ENCODE assay signal across 8 cellular contexts in the genomic region with DNA sequence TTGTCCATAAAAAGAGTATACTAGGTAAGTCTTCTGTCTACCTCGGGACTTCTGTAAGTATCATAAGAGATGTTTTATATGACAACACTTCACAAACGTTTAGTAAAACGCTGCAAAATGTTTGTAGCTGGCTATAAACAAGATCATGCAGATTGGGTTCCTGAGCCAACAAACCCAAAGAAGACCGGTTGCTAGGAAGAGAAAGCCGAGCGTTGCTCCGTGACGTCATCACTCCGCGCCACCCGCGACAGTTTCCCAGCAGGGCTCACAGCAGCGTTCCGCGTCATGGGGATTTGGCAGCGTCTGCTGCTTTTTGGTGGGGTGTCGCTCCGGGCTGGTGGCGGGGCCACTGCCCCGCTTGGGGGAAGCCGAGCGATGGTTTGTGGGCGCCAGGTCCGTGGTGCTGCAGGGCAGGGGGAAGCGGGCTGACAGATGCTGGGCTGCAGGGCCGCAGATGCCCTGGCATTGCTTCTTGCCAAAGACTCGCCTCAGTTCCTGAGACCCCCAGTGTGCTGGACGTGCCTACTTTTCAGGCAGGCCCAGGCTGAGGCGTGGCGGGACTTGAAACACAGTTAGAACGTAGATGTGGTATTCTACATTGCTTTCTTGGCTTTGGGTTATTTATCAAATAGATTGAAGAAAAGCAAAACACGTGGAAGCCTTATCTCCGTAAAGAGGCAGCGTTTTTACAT. TPM values are rescaled to one million over a fixed set of nuclear protein-coding genes. Genes with fewer than 3 reads are reported as not detected.
DNase-seq lines count a peak whose midpoint lies in the region; ATAC-seq, FAIRE-seq and TF ChIP-seq lines count a peak whose summit lies in the region.

A gene with protein sequence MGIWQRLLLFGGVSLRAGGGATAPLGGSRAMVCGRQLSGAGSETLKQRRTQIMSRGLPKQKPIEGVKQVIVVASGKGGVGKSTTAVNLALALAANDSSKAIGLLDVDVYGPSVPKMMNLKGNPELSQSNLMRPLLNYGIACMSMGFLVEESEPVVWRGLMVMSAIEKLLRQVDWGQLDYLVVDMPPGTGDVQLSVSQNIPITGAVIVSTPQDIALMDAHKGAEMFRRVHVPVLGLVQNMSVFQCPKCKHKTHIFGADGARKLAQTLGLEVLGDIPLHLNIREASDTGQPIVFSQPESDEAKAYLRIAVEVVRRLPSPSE (plus strand): TSS at position 250 of the 692 bp plus-strand sequence. CDS start 36 bp downstream, at position 286.

- H3K23me2 ChIP-seq in H1 (ENCODE audit: low read depth, low read length) = no peaks in the 10 kb centered on the region

- peak within 1 kb of the TSS; percentile 32 for H3K56ac ChIP-seq in H1 (replicated peaks; ENCODE audit: insufficient read length, low read depth, low read length)

- TF ChIP-seq CTCF in H1 (IDR thresholded peaks at IDR 0.05; ENCODE audit: control extremely low read depth in 1 of 3, insufficient read depth in 1 of 3, low read depth in 1 of 3, low read length in 3 of 3) = no peak

- H3K9ac ChIP-seq in H1 (replicated peaks in 1 of 4; ENCODE audit: extremely low read depth in 1 of 4, low read depth in 3 of 4, low read length in 3 of 4) (peak within 1 kb of the TSS in 3 of 4 experiments; percentile 13 to 71 (median 68); a peak in 5 of 7 replicates), mesenchymal stem cell (ENCODE audit: low read length) (peak within 1 kb of the TSS; percentile 98)

- no peak within 1 kb of the TSS for H4K91ac ChIP-seq in H1 (replicated peaks; ENCODE audit: insufficient read length, low read length)
- H4K91ac ChIP-seq in mesenchymal stem cell (ENCODE audit: low read length) = peak within 1 kb of the TSS; percentile 77

- peak within 1 kb of the TSS; percentile 82 for H3K4me3 ChIP-seq in CD8-positive, alpha-beta memory T cell (ENCODE audit: low read length)
- H3K4me3 ChIP-seq in H1 (ENCODE audit: extremely low read depth in 1 of 4, insufficient read depth in 2 of 4, low read depth in 3 of 4, low read length in 4 of 4) (peak within 1 kb of the TSS; percentile 55 to 72 (median 68)), mesenchymal stem cell (ENCODE audit: insufficient read depth in 1 of 2, low read depth in 1 of 2, low read length in 2 of 2) (peak within 1 kb of the TSS; percentile 91 to 98)

- H3K79me2 ChIP-seq in H1 (ENCODE audit: control insufficient read depth in 1 of 2, insufficient read depth in 2 of 2, low read length in 2 of 2) = no peaks in the 10 kb centered on the region

- no peak for TF ChIP-seq EP300 in H1 (IDR thresholded peaks at IDR 0.05; ENCODE audit: borderline replicate concordance in 1 of 2, low read depth in 2 of 2, low read length in 2 of 2)

- peak within 1 kb of the TSS; percentile 93 to 97 (median 96) for H3K4me3 Mint-ChIP-seq in CD8-positive, alpha-beta memory T cell

- H3K27me3 ChIP-seq in CD8-positive, alpha-beta memory T cell (ENCODE audit: insufficient read depth, low read length, poor library complexity, severe bottlenecking) = no peaks in the 10 kb centered on the region
- H3K27me3 ChIP-seq in H1 (replicated peaks in 1 of 4; ENCODE audit: control insufficient read depth in 3 of 4, extremely low read depth in 1 of 4, insufficient read depth in 3 of 4, low read length in 3 of 4) = no peaks in the 10 kb centered on the region
- peaks cover 0 to 4% of the 10 kb centered on the region in 2 experiments for H3K27me3 ChIP-seq in mesenchymal stem cell (ENCODE audit: control insufficient read depth in 1 of 2, insufficient read depth in 1 of 2, low read length in 2 of 2)

- peaks cover 23 to 36% (median 31%) of the 10 kb centered on the region in 3 donors for H3K4me1 Mint-ChIP-seq in CD8-positive, alpha-beta memory T cell

- no peaks in the 10 kb centered on the region for H3K36me3 ChIP-seq in CD8-positive, alpha-beta memory T cell (ENCODE audit: insufficient read depth, low read length)
- no peaks in the 10 kb centered on the region for H3K36me3 ChIP-seq in H1 (ENCODE audit: control insufficient read depth in 2 of 4, insufficient read depth in 4 of 4, low read length in 3 of 4)
- no peaks in the 10 kb centered on the region for H3K36me3 ChIP-seq in mesenchymal stem cell (ENCODE audit: control insufficient read depth in 1 of 2, insufficient read depth in 2 of 2, low read depth in 1 of 2, low read length in 2 of 2)

- H4K8ac ChIP-seq in H1 (ENCODE audit: extremely low read depth, insufficient read depth, low read length) = peak within 1 kb of the TSS; percentile 87; the same call in 1 of the 2 replicates
- peak within 1 kb of the TSS; percentile 98 for H4K8ac ChIP-seq in mesenchymal stem cell (ENCODE audit: low read length)

- H3K4me2 ChIP-seq in H1 (ENCODE audit: insufficient read depth in 1 of 2, low read depth in 2 of 2, low read length in 2 of 2) (peak within 1 kb of the TSS; percentile 60 to 73), mesenchymal stem cell (ENCODE audit: low read length, poor library complexity, severe bottlenecking) (peak within 1 kb of the TSS; percentile 91)

- CTCF ChIA-PET in CD8-positive, alpha-beta memory T cell (lab: Charles Lee) = no interaction called here
- CTCF ChIA-PET in H1 (lab: Charles Lee; ENCODE audit: partially characterized antibody) = interaction anchor here (1.4 kb wide), 1 partner anchor 697 kb away, joined by 3 read pairs; no protein-coding TSS in a partner anchor

- H2BK15ac ChIP-seq in H1 (ENCODE audit: low read length) (no peak within 1 kb of the TSS), mesenchymal stem cell (ENCODE audit: low read depth, poor library complexity, severe bottlenecking) (peak within 1 kb of the TSS; percentile 89)

- H3K79me1 ChIP-seq in H1 (ENCODE audit: low read depth, low read length) (no peaks in the 10 kb centered on the region), mesenchymal stem cell (replicated peaks; ENCODE audit: low read length, poor library complexity, severe bottlenecking) (peaks cover 2% of the 10 kb centered on the region)

- H3K23ac ChIP-seq in H1 (ENCODE audit: insufficient read length) = no peak within 1 kb of the TSS
- H3K23ac ChIP-seq in mesenchymal stem cell (ENCODE audit: low read length in 2 of 2) = peak within 1 kb of the TSS; percentile 46 to 51

- H3K18ac ChIP-seq in H1 (ENCODE audit: extremely low read depth, low read length) (0 out of 2 replicates have a peak within 1 kb of the TSS, but pooled peaks have one; percentile 61), mesenchymal stem cell (ENCODE audit: low read depth in 1 of 2, low read length in 2 of 2) (peak within 1 kb of the TSS; percentile 98)

- peak within 1 kb of the TSS; percentile 94 to 99 (median 98) for H3K27ac Mint-ChIP-seq in CD8-positive, alpha-beta memory T cell

- POLR2A ChIA-PET in CD8-positive, alpha-beta memory T cell (lab: Charles Lee) = no interaction called here
- POLR2A ChIA-PET in H1 (lab: Charles Lee; ENCODE audit: partially characterized antibody) = interaction anchor here (0.6 to 0.8 kb wide), 2 partner anchors 10 to 321 kb away, joined by 3 to 4 read pairs; no protein-coding TSS in a partner anchor

- DNase-seq in CD8-positive, alpha-beta memory T cell = peak; percentile 97 to 99 (median 98)
- peak; percentile 79 for DNase-seq in HS-5 (ENCODE audit: low read depth)
- peak; percentile 88 for DNase-seq in NK-92 treated with Interleukin-12 subunit alpha and Interleukin-12 subunit beta, amount 100 ng/mL, for 24 hours (lab: John Stamatoyannopoulos, UW)
- peak; percentile 93 to 97 for DNase-seq in activated CD8-positive, alpha-beta memory T cell treated with anti-CD3 and anti-CD28 coated beads for 4 hours (ENCODE audit: low read depth in 2 of 2)
- DNase-seq in H1 (ENCODE audit: low read depth in 1 of 2, low spot score in 2 of 2) = peak; percentile 80 to 97
- peak; percentile 96 for DNase-seq in mesenchymal stem cell
- peak; percentile 96 for DNase-seq in stimulated activated CD8-positive, alpha-beta memory T cell treated with anti-CD3 and anti-CD28 coated beads, Interleukin-12 subunit alpha, Interleukin-12 subunit beta, amount 100 ng/mL, for 4 hours (ENCODE audit: low read depth)

- H3K4ac ChIP-seq in H1 (replicated peaks; ENCODE audit: insufficient read length, low read depth, low read length) = no peak within 1 kb of the TSS
- peak within 1 kb of the TSS; percentile 64 to 96 for H3K4ac ChIP-seq in mesenchymal stem cell (ENCODE audit: low read depth in 1 of 2, low read length in 2 of 2)

- H4K5ac ChIP-seq in H1 (ENCODE audit: insufficient read length, low read depth, low read length) = peak within 1 kb of the TSS; percentile 44

- H2AFZ ChIP-seq in H1 (ENCODE audit: low read length) = peak within 1 kb of the TSS; percentile 93
- peak within 1 kb of the TSS; percentile 99 for H2AFZ ChIP-seq in mesenchymal stem cell (ENCODE audit: low read depth, low read length)

- H2BK5ac ChIP-seq in H1 (ENCODE audit: low read depth, low read length) (no peak within 1 kb of the TSS), mesenchymal stem cell (ENCODE audit: low read depth, low read length, poor library complexity, severe bottlenecking) (no peak within 1 kb of the TSS)

- peaks cover 14% of the 10 kb centered on the region for H3K4me1 ChIP-seq in CD8-positive, alpha-beta memory T cell (ENCODE audit: insufficient read depth, low read length)
- no peaks in the 10 kb centered on the region for H3K4me1 ChIP-seq in H1 (replicated peaks in 1 of 4; ENCODE audit: control insufficient read depth in 3 of 4, insufficient read depth in 4 of 4, low read length in 3 of 4)
- H3K4me1 ChIP-seq in mesenchymal stem cell (ENCODE audit: control insufficient read depth, insufficient read depth, low read depth, low read length) = no peaks in the 10 kb centered on the region

- no peak within 1 kb of the TSS for H2BK120ac ChIP-seq in H1 (replicated peaks; ENCODE audit: low read depth, low read length)
- H2BK120ac ChIP-seq in mesenchymal stem cell (ENCODE audit: low read depth, low read length) = peak within 1 kb of the TSS; percentile 49

- H3K36me3 Mint-ChIP-seq in CD8-positive, alpha-beta memory T cell = peaks cover 0 to 7% (median 0%) of the 10 kb centered on the region in 3 donors

- no peaks in the 10 kb centered on the region for H4K20me1 ChIP-seq in H1 (replicated peaks in 1 of 2; ENCODE audit: control insufficient read depth in 1 of 2, insufficient read depth in 2 of 2, low read length in 2 of 2)

- H3K14ac ChIP-seq in H1 (ENCODE audit: insufficient read length) (no peak within 1 kb of the TSS), mesenchymal stem cell (ENCODE audit: low read length in 2 of 2) (peak within 1 kb of the TSS in 1 of 2 experiments; percentile 73)

- H3K9me3 Mint-ChIP-seq in CD8-positive, alpha-beta memory T cell = peaks cover 0 to 4% (median 0%) of the 10 kb centered on the region in 5 donors

- TF ChIP-seq POLR2A in H1 (IDR thresholded peaks at IDR 0.05; ENCODE audit: control extremely low read depth in 1 of 2, low read depth in 2 of 2, low read length in 2 of 2) = peak; percentile 49 to 77

- peak within 1 kb of the TSS; percentile 84 for H3K27ac ChIP-seq in CD8-positive, alpha-beta memory T cell (ENCODE audit: low read depth, low read length)
- no peak within 1 kb of the TSS for H3K27ac ChIP-seq in H1 (ENCODE audit: low read depth, low read length)
- H3K27ac ChIP-seq in mesenchymal stem cell (ENCODE audit: low read length, poor library complexity, severe bottlenecking) = peak within 1 kb of the TSS; percentile 33

- H3K9me3 ChIP-seq in CD8-positive, alpha-beta memory T cell (ENCODE audit: low read length) = no peaks in the 10 kb centered on the region
- H3K9me3 ChIP-seq in H1 (ENCODE audit: insufficient read depth in 2 of 2, low read depth in 1 of 2, low read length in 1 of 2) (peaks cover 7 to 15% of the 10 kb centered on the region in 2 experiments; a peak in 2 of 4 replicates), mesenchymal stem cell (ENCODE audit: control insufficient read depth, low read length) (no peaks in the 10 kb centered on the region)

- peak; percentile 93 for ATAC-seq in GM19468 (IDR thresholded peaks at IDR 0.05; ENCODE audit: extremely low read depth, unreplicated experiment)

- no peak within 1 kb of the TSS for H2AK5ac ChIP-seq in H1 (ENCODE audit: low read depth, low read length)
- no peak within 1 kb of the TSS for H2AK5ac ChIP-seq in mesenchymal stem cell (ENCODE audit: low read length, severe bottlenecking)

- WGBS in H1 (ENCODE audit: extremely low coverage in 1 of 2, insufficient coverage in 1 of 2, insufficient read length in 1 of 2, insufficient replicate concordance in 2 of 2, low coverage in 1 of 2, low lambda C conversion rate in 2 of 2, missing lambda C conversion rate in 1 of 2), 2 experiments = 39% methylated on average over 34 of the region's 34 CpGs; no CpG with 5 or more reads in 1 of the 2 experiments
- WGBS in mesenchymal stem cell = 3% methylated on average over 33 of the region's 34 CpGs

- TF ChIP-seq RAD21 in H1 (IDR thresholded peaks at IDR 0.05 in 1 of 2, conservative IDR thresholded peaks at IDR 0.05 in 1 of 2; ENCODE audit: low read depth in 2 of 2, low read length in 2 of 2) = no peak

- H2BK20ac ChIP-seq in H1 (ENCODE audit: low read length) = no peak within 1 kb of the TSS

- H2BK12ac ChIP-seq in H1 (ENCODE audit: low read depth, low read length) = no peak within 1 kb of the TSS
- peak within 1 kb of the TSS in 1 of 2 experiments; percentile 29 for H2BK12ac ChIP-seq in mesenchymal stem cell (ENCODE audit: low read length in 2 of 2)

- peak; percentile 79 for FAIRE-seq in H1 (lab: Jason Lieb, UNC)

- H3K27me3 Mint-ChIP-seq in CD8-positive, alpha-beta memory T cell = peaks cover 6 to 16% of the 10 kb centered on the region in 2 donors

RNA-seq across cellular contexts. Expression of the gene that starts here (rescaled TPM):
- total RNA-seq in CD8-positive, alpha-beta memory T cell = 10 to 100 TPM; 10.9 to 13.0 TPM
- 5.2 TPM for polyA plus RNA-seq in CD8-positive, alpha-beta memory T cell
- total RNA-seq in H1 (2021; fragmentation: NEBNext Ultra II Directional; extraction: Animal tissue kit (Norgen Biotek cat#: 25700)) = 6.8 and 9.2 TPM in 2 replicates
- 1.3 and 1.6 TPM in 2 replicates for polyA plus RNA-seq in H1 (2011; rRNA removed)
- polyA plus RNA-seq in H1 (2011; cell fraction: cytosol; rRNA removed) = 2.4 TPM
- 0.80 TPM for polyA plus RNA-seq in H1 (2011; cell fraction: nucleus; rRNA removed)
- 2.3 to 3.8 TPM (median 3.3 TPM) in 4 replicates for polyA plus RNA-seq in H1 (2012, experiment 1 of 2)
- 0.50 TPM for polyA plus RNA-seq in H1 (2012, experiment 2 of 2)
- 5.8 TPM for polyA plus RNA-seq in H1 (2013, experiment 1 of 2)
- 5.3 TPM for polyA plus RNA-seq in H1 (2013, experiment 2 of 2)
- polyA minus RNA-seq in H1 (2011; rRNA and poly(A)+ RNA removed) = 4.3 and 5.4 TPM in 2 replicates
- 2.1 TPM for polyA minus RNA-seq in H1 (2011; cell fraction: cytosol; rRNA and poly(A)+ RNA removed)
- polyA minus RNA-seq in H1 (2011; cell fraction: nucleus; rRNA and poly(A)+ RNA removed) = 4.3 TPM
- 8.6 TPM for polyA plus RNA-seq in mesenchymal stem cell (2013, experiment 1 of 2)
- polyA plus RNA-seq in mesenchymal stem cell (2013, experiment 2 of 2) = 8.8 TPM
